In genomic region chr18:13051950-13052349, GRCh38 we compare ENCODE assay signal across 12 cellular contexts.
A peak's percentile ranks its signal among the peaks of the same experiment; 100 is the strongest.
DNase-seq lines count a peak whose midpoint lies in the region; ATAC-seq lines count a peak whose summit lies in the region.
"Had no signal": no experiment of that assay in that cellular context is flagged by ENCODE, and none has a peak within 500 bp of the region (broad histone marks: within the 10 kb centered on the region; RNA-seq: fewer than 3 reads in every experiment).

No MANE protein-coding gene starts in this region.

- H3K27me3 ChIP-seq in naive thymus-derived CD4-positive, alpha-beta T cell (ENCODE audit: control insufficient read depth in 2 of 2, insufficient read depth in 2 of 2, low read length in 2 of 2) = no peaks in the 10 kb centered on the region

- intact Hi-C loops in naive thymus-derived CD4-positive, alpha-beta T cell (cut with micrococcal nuclease) = no loop called here

- peaks cover 20% of the 10 kb centered on the region for H3K36me3 Mint-ChIP-seq in T-helper 17 cell (ENCODE audit: low read depth)
- peaks cover 31 to 63% (median 41%) of the 10 kb centered on the region in 5 donors for H3K36me3 Mint-ChIP-seq in naive thymus-derived CD4-positive, alpha-beta T cell

- POLR2A ChIA-PET in naive thymus-derived CD4-positive, alpha-beta T cell (lab: Charles Lee) = no interaction called here

- peak; percentile 84 for ATAC-seq in GM18511 (IDR thresholded peaks at IDR 0.05; ENCODE audit: unreplicated experiment)
- ATAC-seq in HG02884 (IDR thresholded peaks at IDR 0.05; ENCODE audit: unreplicated experiment) = peak; percentile 66
- ATAC-seq in T-helper 17 cell = peak; percentile 37
- peak; percentile 61 for ATAC-seq in naive thymus-derived CD4-positive, alpha-beta T cell
- no peak for ATAC-seq in HG03460 (IDR thresholded peaks at IDR 0.05; ENCODE audit: unreplicated experiment)
- ATAC-seq: left cardiac atrium, Right ventricle myocardium inferior had no signal

- no peak overlapping the region for H3K4me3 Mint-ChIP-seq in T-helper 17 cell
- peak overlapping the region in 1 of 10 donors; percentile 10 for H3K4me3 Mint-ChIP-seq in naive thymus-derived CD4-positive, alpha-beta T cell

- no peak overlapping the region for H3K27ac ChIP-seq in naive thymus-derived CD4-positive, alpha-beta T cell (ENCODE audit: low read depth, low read length)

- H3K4me1 Mint-ChIP-seq in T-helper 17 cell = peaks cover 13% of the 10 kb centered on the region
- peaks cover 7 to 20% (median 13%) of the 10 kb centered on the region in 7 donors for H3K4me1 Mint-ChIP-seq in naive thymus-derived CD4-positive, alpha-beta T cell

- H3K9me3 Mint-ChIP-seq in naive thymus-derived CD4-positive, alpha-beta T cell = no peaks in the 10 kb centered on the region

- no peaks in the 10 kb centered on the region for H3K9me3 ChIP-seq in T-helper 17 cell (ENCODE audit: control insufficient read depth, low read length, poor library complexity, severe bottlenecking)
- no peaks in the 10 kb centered on the region for H3K9me3 ChIP-seq in naive thymus-derived CD4-positive, alpha-beta T cell (ENCODE audit: control insufficient read depth in 2 of 3, low read length in 3 of 3)

- no peak overlapping the region for H3K4me3 ChIP-seq in naive thymus-derived CD4-positive, alpha-beta T cell (ENCODE audit: low read length)

- no peaks in the 10 kb centered on the region for H3K27me3 Mint-ChIP-seq in T-helper 17 cell
- H3K27me3 Mint-ChIP-seq in naive thymus-derived CD4-positive, alpha-beta T cell = no peaks in the 10 kb centered on the region

- peak overlapping the region; percentile 43 for H3K27ac Mint-ChIP-seq in T-helper 17 cell
- peak overlapping the region in 6 of 9 donors; percentile 23 to 85 (median 74) for H3K27ac Mint-ChIP-seq in naive thymus-derived CD4-positive, alpha-beta T cell

- CTCF ChIA-PET in naive thymus-derived CD4-positive, alpha-beta T cell (lab: Charles Lee) = no interaction called here

- DNase-seq in T-helper 17 cell = no peak
- DNase-seq in naive thymus-derived CD4-positive, alpha-beta T cell = no peak
- DNase-seq in LoVo (ENCODE audit: low spot score) = no peak
- no peak for DNase-seq in SK-N-DZ (ENCODE audit: low spot score)
- DNase-seq: activated effector memory CD4-positive, alpha-beta T cell treated with Interleukin-2 at 50 U/mL for 16 hours; effector CD8-positive, alpha-beta T cell; left cardiac atrium; NCI-H1105 treated with DMSO at 0.1 percent for 48 hours had no signal

- H3K36me3 ChIP-seq in naive thymus-derived CD4-positive, alpha-beta T cell (ENCODE audit: control insufficient read depth in 2 of 3, insufficient read depth in 3 of 3, low read length in 3 of 3) = peaks cover 0 to 79% (median 31%) of the 10 kb centered on the region in 3 experiments

- H3K4me1 ChIP-seq in naive thymus-derived CD4-positive, alpha-beta T cell (ENCODE audit: control insufficient read depth in 2 of 2, insufficient read depth in 2 of 2, low read length in 2 of 2) = no peaks in the 10 kb centered on the region
